In the genomic region with DNA sequence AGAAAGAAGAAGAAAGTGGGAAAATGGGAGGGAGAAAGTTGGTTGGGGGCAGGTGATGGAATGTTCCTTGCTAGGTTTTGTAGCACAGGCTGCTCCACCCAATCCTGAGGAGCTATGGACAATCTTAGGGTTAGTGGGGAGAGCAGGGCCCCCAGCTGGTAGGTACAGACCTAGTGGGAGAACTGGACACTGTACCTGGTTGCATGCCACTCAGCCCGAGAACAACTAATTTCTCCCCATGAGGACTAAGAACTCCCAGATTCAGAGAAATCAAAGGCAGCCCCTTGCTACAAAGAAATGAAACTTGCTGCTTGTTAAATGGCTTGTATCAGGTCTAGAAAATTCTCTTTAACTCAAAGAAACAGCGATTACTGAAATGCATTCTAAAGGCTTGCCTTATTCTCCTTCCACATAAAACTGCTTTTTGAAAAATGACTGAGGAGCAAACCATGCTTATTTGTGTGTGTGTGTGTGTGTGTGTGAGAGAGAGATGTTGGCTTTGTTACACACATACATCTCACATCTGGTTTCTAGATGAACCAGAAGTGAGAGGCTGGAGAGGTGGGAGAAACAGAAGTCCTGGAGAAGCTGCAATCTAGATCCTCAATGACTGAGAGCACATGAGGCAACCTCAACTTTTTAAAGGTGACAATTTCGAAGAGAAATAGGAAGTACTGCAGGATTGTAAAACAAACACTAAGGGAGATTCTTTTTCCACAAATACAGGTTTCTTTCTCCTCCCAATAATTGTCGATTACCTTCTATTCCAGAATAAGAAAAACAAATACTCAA, we compare ENCODE assay signal across 1 cellular context.
TF ChIP-seq lines count a peak whose summit lies in the region.

No MANE protein-coding gene starts in this region.

TF ChIP-seq in K562, 482 proteins besides CTCF, POLR2A, EP300 and RAD21 (continued from another document):
- TF ChIP-seq MCM5 (IDR thresholded peaks at IDR 0.05; ENCODE audit: low read depth) = no peak
- 0 out of 2 replicates have a peak, but pooled peaks have one; percentile 6 for TF ChIP-seq JUND (IDR thresholded peaks at IDR 0.05; ENCODE audit: borderline replicate concordance, low read depth, low read length)
- TF ChIP-seq JUND (tag; IDR thresholded peaks at IDR 0.05; ENCODE audit: borderline replicate concordance, low read depth, low read length) = 0 out of 3 replicates have a peak, but pooled peaks have one; percentile 38
- no peak for TF ChIP-seq ZNF586 (CRISPR knock-in tag; conservative IDR thresholded peaks at IDR 0.05)
- no peak for TF ChIP-seq MAX (CRISPR knock-in tag; IDR thresholded peaks at IDR 0.05)
- TF ChIP-seq, protein P1, sequence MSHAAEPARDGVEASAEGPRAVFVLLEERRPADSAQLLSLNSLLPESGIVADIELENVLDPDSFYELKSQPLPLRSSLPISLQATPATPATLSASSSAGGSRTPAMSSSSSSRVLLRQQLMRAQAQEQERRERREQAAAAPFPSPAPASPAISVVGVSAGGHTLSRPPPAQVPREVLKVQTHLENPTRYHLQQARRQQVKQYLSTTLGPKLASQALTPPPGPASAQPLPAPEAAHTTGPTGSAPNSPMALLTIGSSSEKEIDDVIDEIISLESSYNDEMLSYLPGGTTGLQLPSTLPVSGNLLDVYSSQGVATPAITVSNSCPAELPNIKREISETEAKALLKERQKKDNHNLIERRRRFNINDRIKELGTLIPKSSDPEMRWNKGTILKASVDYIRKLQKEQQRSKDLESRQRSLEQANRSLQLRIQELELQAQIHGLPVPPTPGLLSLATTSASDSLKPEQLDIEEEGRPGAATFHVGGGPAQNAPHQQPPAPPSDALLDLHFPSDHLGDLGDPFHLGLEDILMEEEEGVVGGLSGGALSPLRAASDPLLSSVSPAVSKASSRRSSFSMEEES (CRISPR knock-in tag; IDR thresholded peaks at IDR 0.05) = no peak
- TF ChIP-seq NBN (IDR thresholded peaks at IDR 0.05; ENCODE audit: low read depth) = no peak
- 0 out of 2 replicates have a peak, but pooled peaks have one; percentile 41 for TF ChIP-seq ZNF175 (CRISPR knock-in tag; IDR thresholded peaks at IDR 0.05; ENCODE audit: low read depth)
- TF ChIP-seq SLC30A9 (CRISPR knock-in tag; IDR thresholded peaks at IDR 0.05) = no peak
- TF ChIP-seq ZNF551 (CRISPR knock-in tag; IDR thresholded peaks at IDR 0.05) = no peak
- peak; percentile 61 for TF ChIP-seq MGA (IDR thresholded peaks at IDR 0.05)
- no peak for TF ChIP-seq SAP30 (IDR thresholded peaks at IDR 0.05; ENCODE audit: borderline replicate concordance, insufficient read depth, low read depth, low read length, poor library complexity, severe bottlenecking)
- no peak for TF ChIP-seq MEF2A (IDR thresholded peaks at IDR 0.05; ENCODE audit: control insufficient read depth, low read depth, low read length)
- TF ChIP-seq SETDB1 (IDR thresholded peaks at IDR 0.05; ENCODE audit: low read length) = no peak
- TF ChIP-seq SAFB2 (IDR thresholded peaks at IDR 0.05; ENCODE audit: borderline replicate concordance, low read depth, low read length, severe bottlenecking) = no peak
- 0 out of 4 replicates have a peak, but pooled peaks of 1 of the 2 experiments have one; percentile 41 for TF ChIP-seq ZNF639 (CRISPR knock-in tag; conservative IDR thresholded peaks at IDR 0.05 in 1 of 2, IDR thresholded peaks at IDR 0.05 in 1 of 2)
- TF ChIP-seq MTA3 (IDR thresholded peaks at IDR 0.05; ENCODE audit: borderline replicate concordance) = 0 out of 2 replicates have a peak, but pooled peaks have one; percentile 21
- no peak for TF ChIP-seq ZNF217 (CRISPR knock-in tag; IDR thresholded peaks at IDR 0.05)
- TF ChIP-seq ZNF766 (CRISPR knock-in tag; conservative IDR thresholded peaks at IDR 0.05) = 0 out of 2 replicates have a peak, but pooled peaks have one; percentile 46
- no peak for TF ChIP-seq BRCA1 (IDR thresholded peaks at IDR 0.05)
- TF ChIP-seq BRCA1 (CRISPR knock-in tag; IDR thresholded peaks at IDR 0.05) = no peak
- TF ChIP-seq ZNF644 (tag; IDR thresholded peaks at IDR 0.05; ENCODE audit: low read depth) = no peak
- no peak for TF ChIP-seq RHOXF2B (CRISPR knock-in tag; conservative IDR thresholded peaks at IDR 0.05)
- TF ChIP-seq NFE2L1 (tag; IDR thresholded peaks at IDR 0.05; ENCODE audit: borderline replicate concordance, low read depth) = no peak
- TF ChIP-seq MYC (IDR thresholded peaks at IDR 0.05; ENCODE audit: low read depth, low read length) = 0 out of 2 replicates have a peak, but pooled peaks have one; percentile 10
- TF ChIP-seq MYC (CRISPR knock-in tag; IDR thresholded peaks at IDR 0.05; ENCODE audit: borderline replicate concordance, low read depth) = no peak
- TF ChIP-seq ZNF592 (IDR thresholded peaks at IDR 0.05) = peak; percentile 55; the same call in 1 of the 2 replicates
- no peak for TF ChIP-seq PTTG1 (tag; IDR thresholded peaks at IDR 0.05; ENCODE audit: low read depth)
- 0 out of 2 replicates have a peak, but pooled peaks have one; percentile 16 for TF ChIP-seq FOSL1 (tag; conservative IDR thresholded peaks at IDR 0.05)
- no peak for TF ChIP-seq CBX2 (IDR thresholded peaks at IDR 0.05; ENCODE audit: insufficient read depth, low read length, poor library complexity, severe bottlenecking)
- TF ChIP-seq ARID1B (IDR thresholded peaks at IDR 0.05) = no peak
- TF ChIP-seq VEZF1 (CRISPR knock-in tag; IDR thresholded peaks at IDR 0.05) = 0 out of 2 replicates have a peak, but pooled peaks have one; percentile 19
- TF ChIP-seq SMARCE1 (IDR thresholded peaks at IDR 0.05) = peak; percentile 14; the same call in 1 of the 2 replicates
